In genomic region chr14:75577724-75578098, GRCh38 we compare ENCODE assay signal across 8 cellular contexts. TPM values are rescaled to one million over a fixed set of nuclear protein-coding genes. Genes with fewer than 3 reads are reported as not detected.
DNase-seq lines count a peak whose midpoint lies in the region; ATAC-seq and TF ChIP-seq lines count a peak whose summit lies in the region.

No MANE protein-coding gene starts in this region.

- H3K9ac ChIP-seq in IMR-90 (ENCODE audit: low read depth, low read length), result peak overlapping the region; percentile 17; the same call in 1 of the 2 replicates

- intact Hi-C loops in IMR-90 (cut with micrococcal nuclease) (loop anchor here (1.0 to 5.0 kb wide), 2 partner anchors 77 to 405 kb away; partner anchors contain the start of gene TGFB3), stomach (cut with DNase I; ENCODE audit: low total_unique reads) (loop anchor here (5.0 kb wide), 1 partner anchor 75 kb away; no protein-coding TSS in a partner anchor)

- TF ChIP-seq RAD21 in IMR-90 (IDR thresholded peaks at IDR 0.05; ENCODE audit: low read length), result peak; percentile 87

- 0% methylated on average over 4 of the region's 15 CpGs; no CpG with 5 or more reads in 1 of the 2 experiments for WGBS in IMR-90 (ENCODE audit: extremely low coverage in 2 of 2, insufficient read length in 1 of 2), 2 experiments
- 0 to 1% (median 1%) methylated on average over 6 to 15 of the region's 15 CpGs for WGBS in stomach, 5 donors

- peak overlapping the region; percentile 77 for H3K27ac Mint-ChIP-seq in nephron progenitor cell

- H2AFZ ChIP-seq in IMR-90 (replicated peaks; ENCODE audit: low read length, poor library complexity), result peak overlapping the region; percentile 89

- no peaks in the 10 kb centered on the region for H4K20me1 ChIP-seq in IMR-90 (ENCODE audit: insufficient read depth, low read length)

- in situ Hi-C loops in IMR-90 (cut with MboI; ENCODE audit: low sequenced_read_pairs), result loop anchor here (5.0 to 10.0 kb wide), 2 partner anchors 75 to 407 kb away; partner anchors contain the start of genes IFT43 and TGFB3

- H3K27me3 Mint-ChIP-seq in nephron progenitor cell (ENCODE audit: low read depth, poor library complexity), result peaks cover 31% of the 10 kb centered on the region

- no peak overlapping the region for H2AK5ac ChIP-seq in IMR-90 (ENCODE audit: low read depth, low read length)

- H3K18ac ChIP-seq in IMR-90 (ENCODE audit: low read depth, low read length), result no peak overlapping the region

- peaks cover 5% of the 10 kb centered on the region for H3K9me3 Mint-ChIP-seq in nephron progenitor cell

- no peak overlapping the region for H2BK20ac ChIP-seq in IMR-90 (ENCODE audit: low read depth, low read length)

- no peak overlapping the region for H2BK15ac ChIP-seq in IMR-90 (ENCODE audit: low read depth, low read length)

- no peak overlapping the region for H2AK9ac ChIP-seq in IMR-90 (replicated peaks; ENCODE audit: low read depth, low read length, poor library complexity)

- H3K36me3 ChIP-seq in IMR-90 (ENCODE audit: control insufficient read depth, insufficient read depth, low read length), result no peaks in the 10 kb centered on the region
- no peaks in the 10 kb centered on the region for H3K36me3 ChIP-seq in RWPE2 (ENCODE audit: low read depth)
- no peaks in the 10 kb centered on the region for H3K36me3 ChIP-seq in stomach

- peak; percentile 77 for TF ChIP-seq CTCF in IMR-90 (conservative IDR thresholded peaks at IDR 0.05; ENCODE audit: low read depth, low read length)
- TF ChIP-seq CTCF in RWPE2 (IDR thresholded peaks at IDR 0.05; ENCODE audit: poor library complexity, severe bottlenecking), result peak; percentile 97
- TF ChIP-seq CTCF in foreskin keratinocyte (conservative IDR thresholded peaks at IDR 0.05), result peak; percentile 77
- peak; percentile 61 for TF ChIP-seq CTCF in nephron progenitor cell (IDR thresholded peaks at IDR 0.05)
- peak in 5 of 7 experiments; percentile 42 to 70 (median 68) for TF ChIP-seq CTCF in stomach (IDR thresholded peaks at IDR 0.05)

- peaks cover 14% of the 10 kb centered on the region for H3K27me3 ChIP-seq in IMR-90 (ENCODE audit: control insufficient read depth, insufficient read depth, low read length)
- H3K27me3 ChIP-seq in RWPE2 (ENCODE audit: insufficient read depth, poor library complexity, severe bottlenecking), result no peaks in the 10 kb centered on the region
- peaks cover 40% of the 10 kb centered on the region for H3K27me3 ChIP-seq in foreskin keratinocyte
- H3K27me3 ChIP-seq in stomach, result peaks cover 0 to 12% (median 0%) of the 10 kb centered on the region in 3 donors

- H2BK5ac ChIP-seq in IMR-90 (ENCODE audit: low read depth, low read length, poor library complexity, severe bottlenecking), result no peak overlapping the region

- H3K9me3 ChIP-seq in IMR-90 (ENCODE audit: control insufficient read depth, insufficient read depth, low read length) (peaks cover 2% of the 10 kb centered on the region; the same call in 1 of the 2 replicates), RWPE2 (ENCODE audit: severe bottlenecking) (no peaks in the 10 kb centered on the region), stomach (no peaks in the 10 kb centered on the region)

- peak overlapping the region; percentile 95 for H3K4me2 ChIP-seq in IMR-90 (ENCODE audit: low read depth, low read length)

- H3K4ac ChIP-seq in IMR-90 (ENCODE audit: low read depth, low read length), result no peak overlapping the region

- POLR2A ChIA-PET in IMR-90 (lab: Charles Lee; ENCODE audit: unreplicated experiment), result interaction anchor here (0.6 to 1.0 kb wide), 2 partner anchors 77 to 450 kb away, joined by 3 read pairs; no protein-coding TSS in a partner anchor

- H3K23ac ChIP-seq in IMR-90 (ENCODE audit: low read depth, low read length), result no peak overlapping the region

- H3K4me3 Mint-ChIP-seq in nephron progenitor cell, result no peak overlapping the region

- no peak overlapping the region for H3K14ac ChIP-seq in IMR-90 (replicated peaks; ENCODE audit: low read depth, low read length)

- H3K4me1 Mint-ChIP-seq in nephron progenitor cell, result no peaks in the 10 kb centered on the region

- H3K4me3 ChIP-seq in IMR-90 (ENCODE audit: insufficient read depth, low read depth, low read length), result peak overlapping the region; percentile 45
- peak overlapping the region; percentile 33 for H3K4me3 ChIP-seq in RWPE2 (ENCODE audit: severe bottlenecking)
- H3K4me3 ChIP-seq in stomach, result peak overlapping the region; percentile 51 to 61 (median 56)

- H4K91ac ChIP-seq in IMR-90 (ENCODE audit: insufficient read depth, low read depth, low read length), result no peak overlapping the region

- no TSS peak for BruUV-seq in IMR-90 (replicated peaks; lab: Mats Ljungman, UMichigan)

- CTCF ChIA-PET in IMR-90 (lab: Yijun Ruan, JAX), result interaction anchor here (0.6 to 6.1 kb wide), 18 partner anchors 9 to 405 kb away, joined by 3 to 125 read pairs (median 4); partner anchors contain the start of genes ERG28 and TTLL5

- H3K36me3 Mint-ChIP-seq in nephron progenitor cell (ENCODE audit: low read depth), result no peaks in the 10 kb centered on the region

- no peaks in the 10 kb centered on the region for H3K79me1 ChIP-seq in IMR-90 (ENCODE audit: low read depth in 1 of 2, low read length in 2 of 2)

- no peak overlapping the region for H4K5ac ChIP-seq in IMR-90 (ENCODE audit: low read depth, low read length)

- dilution Hi-C loops in IMR-90 (cut with HindIII; ENCODE audit: low sequenced_read_pairs, unreplicated experiment), result no loop called here

- DNase-seq in COLO829 (ENCODE audit: low spot score) (peak; percentile 84), IMR-90 (peak; percentile 77), RWPE2 (ENCODE audit: low spot score) (peak; percentile 85), foreskin keratinocyte (peak; percentile 40 to 59), nephron progenitor cell (peak; percentile 80), stomach (peak; percentile 86)
- DNase-seq in activated effector memory CD4-positive, alpha-beta T cell treated with Interleukin-2 at 50 U/mL for 16 hours, result peak; percentile 59

- no peak for TF ChIP-seq EP300 in stomach (IDR thresholded peaks at IDR 0.05)

- TF ChIP-seq POLR2A in IMR-90 (IDR thresholded peaks at IDR 0.05; ENCODE audit: low read depth, low read length), result no peak
- TF ChIP-seq POLR2A in stomach (IDR thresholded peaks at IDR 0.05), result no peak

- peaks cover 8% of the 10 kb centered on the region; the same call in 1 of the 2 replicates for H3K4me1 ChIP-seq in IMR-90 (ENCODE audit: control insufficient read depth, insufficient read depth, low read length)
- no peaks in the 10 kb centered on the region for H3K4me1 ChIP-seq in RWPE2 (ENCODE audit: insufficient read depth, poor library complexity, severe bottlenecking)
- no peaks in the 10 kb centered on the region for H3K4me1 ChIP-seq in foreskin keratinocyte
- peaks cover 13 to 36% (median 31%) of the 10 kb centered on the region in 4 donors for H3K4me1 ChIP-seq in stomach

- H3K56ac ChIP-seq in IMR-90 (ENCODE audit: extremely low read depth, insufficient read depth, low read length), result no peak overlapping the region

- H2BK120ac ChIP-seq in IMR-90 (ENCODE audit: low read depth, low read length), result no peak overlapping the region

- peaks cover 10% of the 10 kb centered on the region; the same call in 1 of the 2 replicates for H3K9me1 ChIP-seq in IMR-90 (ENCODE audit: insufficient read depth, low read length)

- no peak overlapping the region for H4K8ac ChIP-seq in IMR-90 (ENCODE audit: low read depth in 2 of 2, low read length in 2 of 2)

- ATAC-seq in GM21360 (IDR thresholded peaks at IDR 0.05; ENCODE audit: unreplicated experiment), result peak; percentile 68
- ATAC-seq in IMR-90 (ENCODE audit: low read depth), result peak; percentile 88
- ATAC-seq in RWPE2 (ENCODE audit: low read depth), result peak; percentile 89
- ATAC-seq in foreskin keratinocyte, result peak; percentile 79

- 0 out of 2 replicates have a peak overlapping the region, but pooled peaks have one; percentile 4 for H3K27ac ChIP-seq in IMR-90 (ENCODE audit: insufficient read depth, low read length)
- H3K27ac ChIP-seq in RWPE2 (ENCODE audit: poor library complexity, severe bottlenecking), result peak overlapping the region; percentile 10
- no peak overlapping the region for H3K27ac ChIP-seq in foreskin keratinocyte
- peak overlapping the region; percentile 52 to 82 (median 77) for H3K27ac ChIP-seq in stomach

TF ChIP-seq in IMR-90, 13 proteins besides CTCF, POLR2A, EP300 and RAD21:
- TF ChIP-seq NFE2L2 (IDR thresholded peaks at IDR 0.05; ENCODE audit: low read depth, low read length), result no peak
- peak; percentile 92 for TF ChIP-seq SMC3 (IDR thresholded peaks at IDR 0.05; ENCODE audit: low read depth, low read length)
- 0 out of 2 replicates have a peak, but pooled peaks have one; percentile 20 for TF ChIP-seq MAZ (IDR thresholded peaks at IDR 0.05; ENCODE audit: borderline replicate concordance, low read depth, low read length)
- TF ChIP-seq BHLHE40 (IDR thresholded peaks at IDR 0.05; ENCODE audit: low read depth, low read length), result no peak

RNA-seq across cellular contexts. Expression of gene FLVCR2, which starts 0.7 kb away (rescaled TPM):
- total RNA-seq in IMR-90 (2012; rRNA removed) (1.1 and 1.4 TPM in 2 replicates), foreskin keratinocyte (0.03 and 0.11 TPM in 2 replicates), stomach (10 to 100 TPM in 1 of 5 donors, 1 to 10 TPM in 2, under 1 TPM in 1, not detected in 1; 0.89 to 10.7 (median 3.6) TPM)
- polyA plus RNA-seq in IMR-90 (2012; rRNA removed) (0.94 and 1.0 TPM in 2 replicates), foreskin keratinocyte (0.07 and 0.11 TPM in 2 replicates), stomach (under 1 TPM; 0.15 to 0.95 (median 0.50) TPM)
- polyA plus RNA-seq in IMR-90 (2012; cell fraction: cytosol; rRNA removed), result 0.60 and 1.1 TPM in 2 replicates
- 0.85 and 2.4 TPM in 2 replicates for polyA plus RNA-seq in IMR-90 (2012; cell fraction: nucleus; rRNA removed; ENCODE audit: low replicate concordance)

RNA-seq across cellular contexts. Expression of gene BATF, which starts 55.4 kb away (rescaled TPM):
- total RNA-seq in IMR-90 (2012; rRNA removed) (not detected in 2 replicates), foreskin keratinocyte (not detected in 2 replicates), stomach (1 to 10 TPM in 3 of 5 donors, not detected in 2; 1.3 to 4.7 (median 2.6) TPM)
- polyA plus RNA-seq in IMR-90 (2012; rRNA removed) (not detected in 2 replicates), foreskin keratinocyte (not detected in 2 replicates), stomach (10 to 100 TPM; 10.1 to 17.7 (median 14.8) TPM)
- polyA plus RNA-seq in IMR-90 (2012; cell fraction: cytosol; rRNA removed), result not detected in 2 replicates
- not detected in 2 replicates for polyA plus RNA-seq in IMR-90 (2012; cell fraction: nucleus; rRNA removed; ENCODE audit: low replicate concordance)
